23 cellular contexts compared by ENCODE assay signal in genomic region chr21:46414965-46415275, GRCh38.
"Had no signal": no experiment of that assay in that cellular context is flagged by ENCODE, and none has a peak within 500 bp of the region (broad histone marks: within the 10 kb centered on the region; RNA-seq: fewer than 3 reads in every experiment).

No MANE protein-coding gene starts in this region.

- H3K4me1 Mint-ChIP-seq: activated naive CD4-positive, alpha-beta T cell treated with anti-CD3 and anti-CD28 coated beads, Interleukin-2, amount 10 ng/mL, durations not matched to agents 7 days and 5 days; activated naive CD8-positive, alpha-beta T cell treated with anti-CD3 and anti-CD28 coated beads for 36 hours; activated T-helper 17 cell treated with anti-CD3 and anti-CD28 coated beads, Interleukin-2, amount 50 U/mL, for 72 hours; T-helper 17 cell had no signal

- ATAC-seq: activated T-helper 17 cell treated with anti-CD3 and anti-CD28 coated beads, Interleukin-2, amount 50 U/mL, for 72 hours; Panc1; T-helper 17 cell had no signal

- H3K27ac ChIP-seq: KMS-11 had no signal

- H3K4me2 ChIP-seq: KMS-11 had no signal

- H3K9me3 Mint-ChIP-seq: activated CD4-positive, alpha-beta memory T cell treated with anti-CD3 and anti-CD28 coated beads, Interleukin-2, amount 10 ng/mL, durations not matched to agents 7 days and 5 days; activated naive CD4-positive, alpha-beta T cell treated with anti-CD3 and anti-CD28 coated beads, Interleukin-2, amount 10 ng/mL, durations not matched to agents 7 days and 5 days; activated naive CD8-positive, alpha-beta T cell treated with anti-CD3 and anti-CD28 coated beads for 36 hours; activated T-helper 17 cell treated with anti-CD3 and anti-CD28 coated beads, Interleukin-2, amount 50 U/mL, for 72 hours had no signal

- H3K27ac Mint-ChIP-seq: activated CD4-positive, alpha-beta memory T cell treated with anti-CD3 and anti-CD28 coated beads, Interleukin-2, amount 10 ng/mL, durations not matched to agents 7 days and 5 days; activated naive CD4-positive, alpha-beta T cell treated with anti-CD3 and anti-CD28 coated beads, Interleukin-2, amount 10 ng/mL, durations not matched to agents 7 days and 5 days; activated naive CD8-positive, alpha-beta T cell treated with anti-CD3 and anti-CD28 coated beads for 36 hours; activated T-helper 17 cell treated with anti-CD3 and anti-CD28 coated beads, Interleukin-2, amount 50 U/mL, for 72 hours; T-helper 17 cell had no signal

- H3K27me3 Mint-ChIP-seq: activated CD4-positive, alpha-beta memory T cell treated with anti-CD3 and anti-CD28 coated beads, Interleukin-2, amount 10 ng/mL, durations not matched to agents 7 days and 5 days; activated naive CD4-positive, alpha-beta T cell treated with anti-CD3 and anti-CD28 coated beads, Interleukin-2, amount 10 ng/mL, durations not matched to agents 7 days and 5 days; activated naive CD8-positive, alpha-beta T cell treated with anti-CD3 and anti-CD28 coated beads for 36 hours; activated T-helper 17 cell treated with anti-CD3 and anti-CD28 coated beads, Interleukin-2, amount 50 U/mL, for 72 hours; T-helper 17 cell had no signal

- H3K4me3 Mint-ChIP-seq: activated CD4-positive, alpha-beta memory T cell treated with anti-CD3 and anti-CD28 coated beads, Interleukin-2, amount 10 ng/mL, durations not matched to agents 7 days and 5 days; activated naive CD4-positive, alpha-beta T cell treated with anti-CD3 and anti-CD28 coated beads, Interleukin-2, amount 10 ng/mL, durations not matched to agents 7 days and 5 days; activated naive CD8-positive, alpha-beta T cell treated with anti-CD3 and anti-CD28 coated beads for 36 hours; activated T-helper 17 cell treated with anti-CD3 and anti-CD28 coated beads, Interleukin-2, amount 50 U/mL, for 72 hours; T-helper 17 cell had no signal

- DNase-seq: activated CD4-positive, alpha-beta memory T cell treated with anti-CD3 and anti-CD28 coated beads, Interleukin-2, amount 10 ng/mL, durations not matched to agents 7 days and 5 days; activated CD4-positive, alpha-beta T cell treated with anti-CD3 and anti-CD28 coated beads, Interleukin-2, amount 50 U/mL, for 1 hour; activated CD4-positive, CD25-positive, alpha-beta regulatory T cell; activated gamma-delta T cell; activated naive CD4-positive, alpha-beta T cell treated with anti-CD3 and anti-CD28 coated beads, Interleukin-2, amount 10 ng/mL, durations not matched to agents 7 days and 5 days; activated naive CD8-positive, alpha-beta T cell treated with anti-CD3 and anti-CD28 coated beads for 36 hours; activated T-cell treated with anti-CD3 and anti-CD28 coated beads for 4 hours; activated T-cell treated with anti-CD3 and anti-CD28 coated beads, Interleukin-2, amount 50 U/mL, for 48 hours; NCI-H1092; NCI-H1417; NCI-H1930; NCI-H2171; NCI-H2227 treated with DMSO at 0.1 percent for 48 hours; NCI-H526; NCI-H82; OCI-M1; RPMI8226; SIG-M5; T-helper 17 cell; T-helper 9 cell had no signal
